In the genomic region with DNA sequence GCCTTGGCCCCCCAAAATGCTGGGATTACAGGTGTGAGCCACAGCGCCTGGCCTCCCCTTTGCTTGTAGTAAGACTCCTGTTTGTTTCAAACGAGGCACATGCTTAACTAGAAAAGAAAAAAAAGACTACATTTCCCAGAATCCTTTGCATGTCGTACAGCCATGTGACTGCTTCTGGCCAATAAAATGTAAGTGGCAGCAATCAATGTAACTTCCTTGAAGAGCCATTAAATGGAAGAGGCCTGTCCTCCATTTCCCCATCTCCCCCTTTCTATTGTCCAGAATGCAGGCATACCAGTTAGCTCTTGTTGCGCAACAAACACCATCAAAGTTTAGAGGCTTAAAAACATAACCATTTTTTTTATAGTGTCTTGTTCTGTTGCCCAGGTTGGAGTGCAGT, we compare ENCODE assay signal across 10 cellular contexts. TPM values are rescaled to one million over a fixed set of nuclear protein-coding genes. Genes with fewer than 3 reads are reported as not detected.
DNase-seq lines count a peak whose midpoint lies in the region; ATAC-seq and TF ChIP-seq lines count a peak whose summit lies in the region.
"Had no signal": no experiment of that assay in that cellular context is flagged by ENCODE, and none has a peak within 500 bp of the region (broad histone marks: within the 10 kb centered on the region; RNA-seq: fewer than 3 reads in every experiment).

No MANE protein-coding gene starts in this region.

- ATAC-seq in right cardiac atrium, result no peak
- ATAC-seq: activated CD8-positive, alpha-beta memory T cell treated with anti-CD3 and anti-CD28 coated beads, Interleukin-2, amount 10 ng/mL, durations not matched to agents 7 days and 5 days; gastrocnemius medialis had no signal

- TF ChIP-seq EP300 in Ishikawa (IDR thresholded peaks at IDR 0.05; ENCODE audit: borderline replicate concordance), result no peak

- no peak for TF ChIP-seq RAD21 in Ishikawa (IDR thresholded peaks at IDR 0.05; ENCODE audit: low read depth)

- DNase-seq in GF-D8 (lab: John Stamatoyannopoulos, UW) (peak; percentile 45), SK-N-DZ (ENCODE audit: low spot score) (peak; percentile 35), hepatic stellate cell (ENCODE audit: low spot score) (peak; percentile 25), NCI-H1105 (lab: John Stamatoyannopoulos, UW) (no peak), NCI-H345 treated with DMSO at 0.1 percent for 48 hours (lab: John Stamatoyannopoulos, UW; ENCODE audit: unreplicated experiment) (no peak), right cardiac atrium (no peak)
- DNase-seq: activated CD8-positive, alpha-beta memory T cell treated with anti-CD3 and anti-CD28 coated beads, Interleukin-2, amount 10 ng/mL, durations not matched to agents 7 days and 5 days; gastrocnemius medialis; midbrain had no signal

- 72% methylated on average over 4 of the region's 4 CpGs for WGBS in right cardiac atrium

- no peaks in the 10 kb centered on the region for H3K4me1 ChIP-seq in right cardiac atrium (ENCODE audit: control insufficient read depth, insufficient read depth, low read length)
- H3K4me1 ChIP-seq: gastrocnemius medialis had no signal

- H3K9me3 ChIP-seq in right cardiac atrium (ENCODE audit: control insufficient read depth, low read length), result no peaks in the 10 kb centered on the region
- H3K9me3 ChIP-seq: gastrocnemius medialis had no signal

- no peaks in the 10 kb centered on the region for H3K27me3 ChIP-seq in right cardiac atrium (ENCODE audit: control insufficient read depth, insufficient read depth)
- H3K27me3 ChIP-seq: gastrocnemius medialis had no signal

- no peak overlapping the region for H3K4me3 ChIP-seq in right cardiac atrium (ENCODE audit: low read length)
- H3K4me3 ChIP-seq: gastrocnemius medialis had no signal

- intact Hi-C loops in right cardiac atrium (cut with DNase I), result no loop called here

- no peak overlapping the region for H3K27ac ChIP-seq in right cardiac atrium (ENCODE audit: low read length)
- H3K27ac ChIP-seq: gastrocnemius medialis had no signal

TF ChIP-seq in Ishikawa, 13 proteins besides CTCF, POLR2A, EP300 and RAD21:
- TF ChIP-seq TCF12 (IDR thresholded peaks at IDR 0.05; ENCODE audit: low read depth) (no peak), CEBPB (IDR thresholded peaks at IDR 0.05) (peak; percentile 40), FOXM1 (IDR thresholded peaks at IDR 0.05; ENCODE audit: borderline replicate concordance, low read depth) (no peak), YY1 (IDR thresholded peaks at IDR 0.05; ENCODE audit: low read depth) (no peak)
- TF ChIP-seq, protein P1, sequence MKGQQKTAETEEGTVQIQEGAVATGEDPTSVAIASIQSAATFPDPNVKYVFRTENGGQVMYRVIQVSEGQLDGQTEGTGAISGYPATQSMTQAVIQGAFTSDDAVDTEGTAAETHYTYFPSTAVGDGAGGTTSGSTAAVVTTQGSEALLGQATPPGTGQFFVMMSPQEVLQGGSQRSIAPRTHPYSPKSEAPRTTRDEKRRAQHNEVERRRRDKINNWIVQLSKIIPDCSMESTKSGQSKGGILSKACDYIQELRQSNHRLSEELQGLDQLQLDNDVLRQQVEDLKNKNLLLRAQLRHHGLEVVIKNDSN (IDR thresholded peaks at IDR 0.05), result peak; percentile 93

RNA-seq across cellular contexts. Expression of gene GPR32, which starts 10.4 kb away (rescaled TPM):
- polyA plus RNA-seq in SK-N-DZ (2014; cell fraction: cytosol; rRNA removed), result not detected in 2 replicates
- not detected in 2 replicates for polyA plus RNA-seq in SK-N-DZ (2014; cell fraction: nucleus; rRNA removed)
- not detected for total RNA-seq in right cardiac atrium
- polyA plus RNA-seq in right cardiac atrium, result not detected
- total RNA-seq: activated CD8-positive, alpha-beta memory T cell treated with anti-CD3 and anti-CD28 coated beads, Interleukin-2, amount 10 ng/mL, durations not matched to agents 7 days and 5 days; gastrocnemius medialis had no signal

RNA-seq across cellular contexts. Expression of gene ACP4, which starts 30.3 kb away (rescaled TPM):
- not detected in 2 replicates for polyA plus RNA-seq in SK-N-DZ (2014; cell fraction: cytosol; rRNA removed)
- polyA plus RNA-seq in SK-N-DZ (2014; cell fraction: nucleus; rRNA removed), result not detected in 2 replicates
- total RNA-seq in right cardiac atrium, result not detected
- polyA plus RNA-seq in right cardiac atrium, result not detected
- total RNA-seq: activated CD8-positive, alpha-beta memory T cell treated with anti-CD3 and anti-CD28 coated beads, Interleukin-2, amount 10 ng/mL, durations not matched to agents 7 days and 5 days; gastrocnemius medialis had no signal

RNA-seq across cellular contexts. Expression of gene CLEC11A, which starts 36.7 kb away (rescaled TPM):
- 15.4 and 21.5 TPM in 2 replicates for polyA plus RNA-seq in SK-N-DZ (2014; cell fraction: cytosol; rRNA removed)
- 30.9 and 44.3 TPM in 2 replicates for polyA plus RNA-seq in SK-N-DZ (2014; cell fraction: nucleus; rRNA removed)
- 10 to 100 TPM in 2 of 4 donors, 1 to 10 TPM in 2; 8.2 to 10.2 (median 10.0) TPM for total RNA-seq in right cardiac atrium
- polyA plus RNA-seq in right cardiac atrium, result 5.5 TPM

RNA-seq across cellular contexts. Expression of gene SHANK1, which starts 40.3 kb away (rescaled TPM):
- polyA plus RNA-seq in SK-N-DZ (2014; cell fraction: cytosol; rRNA removed), result 0.54 and 2.1 TPM in 2 replicates
- polyA plus RNA-seq in SK-N-DZ (2014; cell fraction: nucleus; rRNA removed), result 1.2 and 5.0 TPM in 2 replicates
- total RNA-seq in right cardiac atrium, result 1 to 10 TPM in 1 of 4 donors, under 1 TPM in 3; 0.09 to 1.2 (median 0.44) TPM
- 1.9 TPM for polyA plus RNA-seq in right cardiac atrium
- total RNA-seq: activated CD8-positive, alpha-beta memory T cell treated with anti-CD3 and anti-CD28 coated beads, Interleukin-2, amount 10 ng/mL, durations not matched to agents 7 days and 5 days had no signal

Comparison
In these comparisons a context has a peak if more than half of its experiments do, and no peak if none do; other contexts are left out.
1. DNase-seq: peak in GF-D8 (single experiment), SK-N-DZ (single experiment) and hepatic stellate cell (single experiment); none in NCI-H1105 (single experiment), NCI-H345 treated with DMSO at 0.1 percent for 48 hours (single experiment) and right cardiac atrium (0 of 3).